In genomic region chr15:76336254-76337046, GRCh38 we compare ENCODE assay signal across 8 cellular contexts. TPM values are rescaled to one million over a fixed set of nuclear protein-coding genes. Genes with fewer than 3 reads are reported as not detected.
DNase-seq lines count a peak whose midpoint lies in the region; ATAC-seq, FAIRE-seq and TF ChIP-seq lines count a peak whose summit lies in the region.

ISL2 (plus strand) TSS chr15:76336773; CDS start chr15:76336884, 111 bp downstream.

- FAIRE-seq in GM19239 (lab: Jason Lieb, UNC), result peak; percentile 98

- ATAC-seq in HG03442 (IDR thresholded peaks at IDR 0.05; ENCODE audit: unreplicated experiment) (peak; percentile 51), GM18861 (IDR thresholded peaks at IDR 0.05; ENCODE audit: unreplicated experiment) (no peak)

- peaks cover 4% of the 10 kb centered on the region; the same call in 1 of the 2 replicates for H3K9me3 ChIP-seq in iPS-20b (ENCODE audit: insufficient read depth, low read depth, low read length)
- H3K9me3 ChIP-seq in skeletal muscle tissue (ENCODE audit: control insufficient read depth in 3 of 3, low read length in 3 of 3), result no peaks in the 10 kb centered on the region

- H3K4me3 ChIP-seq in iPS-20b (ENCODE audit: low read length), result peak within 1 kb of the TSS; percentile 63
- peak within 1 kb of the TSS in 2 of 3 donors; percentile 19 to 27 for H3K4me3 ChIP-seq in skeletal muscle tissue (ENCODE audit: low read length in 3 of 3)

- POLR2A ChIA-PET in RWPE1 (lab: Yijun Ruan, JAX; ENCODE audit: low non-redundant PET), result interaction anchor here (0.7 to 1.9 kb wide), 3 partner anchors 24 to 1206 kb away, joined by 4 to 9 read pairs (median 4); partner anchors contain the start of gene ETFA

- H3K9ac ChIP-seq in iPS-20b (ENCODE audit: low read depth, low read length) (peak within 1 kb of the TSS; percentile 57; the same call in 1 of the 2 replicates), skeletal muscle tissue (ENCODE audit: low read depth in 1 of 3, low read length in 3 of 3) (no peak within 1 kb of the TSS)

- TF ChIP-seq CTCF in RWPE1 (conservative IDR thresholded peaks at IDR 0.05; ENCODE audit: low read depth), result no peak

- peaks cover 6% of the 10 kb centered on the region; the same call in 1 of the 2 replicates for H3K4me1 ChIP-seq in iPS-20b (ENCODE audit: insufficient read depth, low read length)
- peaks cover 37 to 46% (median 38%) of the 10 kb centered on the region in 3 donors for H3K4me1 ChIP-seq in skeletal muscle tissue (ENCODE audit: control insufficient read depth in 3 of 3, insufficient read depth in 3 of 3, low read length in 3 of 3)

- H3K27me3 ChIP-seq in iPS-20b (ENCODE audit: insufficient read depth, low read length) (peaks cover 92% of the 10 kb centered on the region), skeletal muscle tissue (ENCODE audit: control insufficient read depth in 3 of 3, insufficient read depth in 3 of 3, low read length in 3 of 3) (peaks cover 84 to 91% (median 87%) of the 10 kb centered on the region in 3 donors)

- CTCF ChIA-PET in RWPE1 (lab: Yijun Ruan, JAX), result interaction anchor here (0.6 to 1.0 kb wide), 3 partner anchors 11 to 699 kb away, joined by 3 read pairs; no protein-coding TSS in a partner anchor

- H3K27ac ChIP-seq in RWPE1 (peak within 1 kb of the TSS; percentile 86), iPS-20b (ENCODE audit: low read length) (no peak within 1 kb of the TSS), skeletal muscle tissue (ENCODE audit: low read depth, low read length) (no peak within 1 kb of the TSS)

- DNase-seq in C1 segment of cervical spinal cord (lab: John Stamatoyannopoulos, UW) (peak in 8 of 14 donors; percentile 8 to 76 (median 36)), GM19239 (ENCODE audit: insufficient read length, low spot score) (peak; percentile 83), RWPE1 (ENCODE audit: low spot score) (peak; percentile 100), anterior cingulate cortex (lab: John Stamatoyannopoulos, UW) (peak in 36 of 58 donors; percentile 3 to 86 (median 57))

- H3K36me3 ChIP-seq in iPS-20b (ENCODE audit: insufficient read depth, low read depth, low read length) (no peaks in the 10 kb centered on the region), skeletal muscle tissue (ENCODE audit: control insufficient read depth in 3 of 3, insufficient read depth in 3 of 3, low read length in 3 of 3) (no peaks in the 10 kb centered on the region)

RNA-seq across cellular contexts. Expression of gene ISL2, which starts in this region (rescaled TPM):
- not detected for total RNA-seq in skeletal muscle tissue

Comparison
In these comparisons a context has a peak if more than half of its experiments do, and no peak if none do; other contexts are left out.
1. DNase-seq: peak in every context shown above with its lines; median percentile 100 in RWPE1; 83 in GM19239; 57 in anterior cingulate cortex; 36 in C1 segment of cervical spinal cord.